Comparison of ENCODE assay signal across 24 cellular contexts in the genomic region with DNA sequence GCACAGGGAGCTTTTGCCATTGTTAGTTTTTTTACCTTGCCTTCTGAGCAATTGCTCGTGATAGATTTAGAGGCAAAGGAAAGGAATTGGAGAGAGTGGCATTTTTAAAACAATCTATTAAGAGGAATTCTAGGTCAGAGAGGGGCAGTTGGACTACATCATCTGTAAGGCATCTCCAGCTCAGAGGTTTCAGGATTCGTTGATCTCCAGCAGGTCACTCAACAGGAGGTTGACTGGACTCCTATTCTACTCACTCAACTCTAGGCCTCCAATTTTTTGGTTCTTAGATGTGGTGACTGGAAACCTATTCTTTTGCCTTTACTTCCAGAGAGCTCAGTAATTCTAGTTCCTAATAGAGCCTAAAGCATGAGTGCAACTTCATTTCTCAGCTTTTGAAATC. TPM values are rescaled to one million over a fixed set of nuclear protein-coding genes. Genes with fewer than 3 reads are reported as not detected.
DNase-seq lines count a peak whose midpoint lies in the region; TF ChIP-seq lines count a peak whose summit lies in the region.
"Had no signal": no experiment of that assay in that cellular context is flagged by ENCODE, and none has a peak within 500 bp of the region (broad histone marks: within the 10 kb centered on the region; RNA-seq: fewer than 3 reads in every experiment).

No MANE protein-coding gene starts in this region.

- peak overlapping the region; percentile 39 for H3K4me2 ChIP-seq in hepatocyte

- H3K9me3 ChIP-seq in hepatocyte (ENCODE audit: low read depth) = no peaks in the 10 kb centered on the region
- H3K9me3 ChIP-seq: ovary, right atrium auricular region, spleen, suprapubic skin had no signal

- peaks cover 7% of the 10 kb centered on the region for H3K4me1 ChIP-seq in hepatocyte (ENCODE audit: insufficient read depth)

- H2AFZ ChIP-seq in hepatocyte = no peak overlapping the region

- TF ChIP-seq CTCF in HFFc6 (IDR thresholded peaks at IDR 0.05) = no peak
- TF ChIP-seq CTCF in chondrocyte (IDR thresholded peaks at IDR 0.05) = no peak
- no peak for TF ChIP-seq CTCF in hepatocyte (IDR thresholded peaks at IDR 0.05; ENCODE audit: poor library complexity)
- TF ChIP-seq CTCF in progenitor cell of endocrine pancreas (IDR thresholded peaks at IDR 0.05; ENCODE audit: unreplicated experiment) = no peak

- in situ Hi-C loops in G401 (cut with HindIII; ENCODE audit: low sequenced_read_pairs) = no loop called here

- H3K27ac Mint-ChIP-seq in HFFc6 (peak overlapping the region; percentile 60; the same call in 1 of the 2 replicates), chondrocyte (ENCODE audit: unreplicated experiment) (peak overlapping the region; percentile 78), progenitor cell of endocrine pancreas (peak overlapping the region; percentile 55)
- H3K27ac Mint-ChIP-seq: activated naive CD4-positive, alpha-beta T cell treated with anti-CD3 and anti-CD28 coated beads, Interleukin-2, amount 10 ng/mL, durations not matched to agents 7 days and 5 days; activated T-cell treated with anti-CD3 and anti-CD28 coated beads, Interleukin-2, amount 50 U/mL, for 72 hours; stimulated activated memory B cell treated with anti-CD40 and anti-IgM and Interleukin-4, amounts not matched to agents 10 μg/mL and 1 μg/mL and 100 μg/mL, for 72 hours had no signal

- peaks cover 23% of the 10 kb centered on the region for H3K27me3 Mint-ChIP-seq in HFFc6 (ENCODE audit: insufficient read depth)
- H3K27me3 Mint-ChIP-seq in chondrocyte (ENCODE audit: low read depth) = no peaks in the 10 kb centered on the region
- peaks cover 16% of the 10 kb centered on the region for H3K27me3 Mint-ChIP-seq in progenitor cell of endocrine pancreas
- H3K27me3 Mint-ChIP-seq: activated naive CD4-positive, alpha-beta T cell treated with anti-CD3 and anti-CD28 coated beads, Interleukin-2, amount 10 ng/mL, durations not matched to agents 7 days and 5 days; stimulated activated memory B cell treated with anti-CD40 and anti-IgM and Interleukin-4, amounts not matched to agents 10 μg/mL and 1 μg/mL and 100 μg/mL, for 72 hours had no signal

- no peaks in the 10 kb centered on the region for H3K79me2 ChIP-seq in hepatocyte

- no peaks in the 10 kb centered on the region for H3K36me3 ChIP-seq in hepatocyte (replicated peaks; ENCODE audit: insufficient read depth, low read depth)
- H3K36me3 ChIP-seq: ovary, right atrium auricular region, suprapubic skin had no signal

- H3K4me3 Mint-ChIP-seq in HFFc6 (no peak overlapping the region), chondrocyte (ENCODE audit: unreplicated experiment) (no peak overlapping the region), progenitor cell of endocrine pancreas (ENCODE audit: low read depth) (no peak overlapping the region)
- H3K4me3 Mint-ChIP-seq: activated naive CD4-positive, alpha-beta T cell treated with anti-CD3 and anti-CD28 coated beads, Interleukin-2, amount 10 ng/mL, durations not matched to agents 7 days and 5 days; activated T-cell treated with anti-CD3 and anti-CD28 coated beads, Interleukin-2, amount 50 U/mL, for 72 hours; stimulated activated memory B cell treated with anti-CD40 and anti-IgM and Interleukin-4, amounts not matched to agents 10 μg/mL and 1 μg/mL and 100 μg/mL, for 72 hours had no signal

- H3K9me2 ChIP-seq in hepatocyte (replicated peaks; ENCODE audit: insufficient read depth) = no peaks in the 10 kb centered on the region

- H3K4me3 ChIP-seq in hepatocyte = no peak overlapping the region
- H3K4me3 ChIP-seq: ovary, right atrium auricular region, spleen, suprapubic skin had no signal

- DNase-seq in HFFc6 (no peak), chondrocyte (ENCODE audit: low spot score) (no peak), hepatocyte (ENCODE audit: low spot score) (no peak), progenitor cell of endocrine pancreas (ENCODE audit: low spot score, unreplicated experiment) (no peak), iPS-NIHi7 (ENCODE audit: extremely low spot score) (no peak), COLO668 (lab: John Stamatoyannopoulos, UW; ENCODE audit: unreplicated experiment) (no peak), G401 (ENCODE audit: low spot score) (no peak)
- DNase-seq in activated CD4-positive, alpha-beta T cell treated with anti-CD3 and anti-CD28 coated beads for 4 hours = no peak
- DNase-seq: activated CD4-positive, alpha-beta T cell treated with anti-CD3 and anti-CD28 coated beads for 48 hours; activated naive CD4-positive, alpha-beta T cell treated with anti-CD3 and anti-CD28 coated beads, Interleukin-2, amount 10 ng/mL, durations not matched to agents 7 days and 5 days; activated T-cell treated with anti-CD3 and anti-CD28 coated beads, Interleukin-2, amount 50 U/mL, for 72 hours; central memory CD4-positive, alpha-beta T cell; left cardiac atrium; NCI-H2029 treated with DMSO at 0.1 percent for 48 hours; NCI-H345; NCI-H774; ovary; RPMI8226; spleen; stimulated activated CD4-positive, alpha-beta T cell treated with anti-CD3 and anti-CD28 coated beads, Interleukin-4, amount 100 ng/mL, for 1 hour had no signal

- H3K9me3 Mint-ChIP-seq in HFFc6 (no peaks in the 10 kb centered on the region), chondrocyte (ENCODE audit: low read depth) (no peaks in the 10 kb centered on the region), progenitor cell of endocrine pancreas (ENCODE audit: low read depth) (peaks cover 8% of the 10 kb centered on the region)
- H3K9me3 Mint-ChIP-seq: activated naive CD4-positive, alpha-beta T cell treated with anti-CD3 and anti-CD28 coated beads, Interleukin-2, amount 10 ng/mL, durations not matched to agents 7 days and 5 days; activated T-cell treated with anti-CD3 and anti-CD28 coated beads, Interleukin-2, amount 50 U/mL, for 72 hours; stimulated activated memory B cell treated with anti-CD40 and anti-IgM and Interleukin-4, amounts not matched to agents 10 μg/mL and 1 μg/mL and 100 μg/mL, for 72 hours had no signal

- 62% methylated on average over 2 of the region's 2 CpGs for WGBS in hepatocyte (ENCODE audit: low lambda C conversion rate, missing lambda C conversion rate)

- H3K36me3 Mint-ChIP-seq in HFFc6 (ENCODE audit: low read depth) (no peaks in the 10 kb centered on the region), chondrocyte (ENCODE audit: low read depth) (no peaks in the 10 kb centered on the region), progenitor cell of endocrine pancreas (ENCODE audit: insufficient read depth) (no peaks in the 10 kb centered on the region)
- H3K36me3 Mint-ChIP-seq: activated naive CD4-positive, alpha-beta T cell treated with anti-CD3 and anti-CD28 coated beads, Interleukin-2, amount 10 ng/mL, durations not matched to agents 7 days and 5 days had no signal

- H3K4me1 Mint-ChIP-seq in HFFc6 (ENCODE audit: low read depth) = peaks cover 24% of the 10 kb centered on the region
- H3K4me1 Mint-ChIP-seq in chondrocyte (ENCODE audit: low read depth) = peaks cover 14% of the 10 kb centered on the region
- H3K4me1 Mint-ChIP-seq in progenitor cell of endocrine pancreas (ENCODE audit: low read depth) = peaks cover 26% of the 10 kb centered on the region
- H3K4me1 Mint-ChIP-seq: activated naive CD4-positive, alpha-beta T cell treated with anti-CD3 and anti-CD28 coated beads, Interleukin-2, amount 10 ng/mL, durations not matched to agents 7 days and 5 days had no signal

- no peaks in the 10 kb centered on the region for H4K20me1 ChIP-seq in hepatocyte (ENCODE audit: insufficient read depth, poor library complexity, severe bottlenecking)

- peak overlapping the region; percentile 9 for H3K27ac ChIP-seq in hepatocyte
- H3K27ac ChIP-seq: C4-2B, ovary, right atrium auricular region, suprapubic skin had no signal

- H3K27me3 ChIP-seq in hepatocyte = no peaks in the 10 kb centered on the region
- H3K27me3 ChIP-seq: ovary, right atrium auricular region, spleen, suprapubic skin had no signal

RNA-seq across cellular contexts. Expression of gene TBXAS1, which starts 42.8 kb away (rescaled TPM):
- total RNA-seq in HFFc6 (2021; fragmentation: NEBNext Ultra II Directional; extraction: Animal tissue kit (Norgen Biotek cat#: 25700)) = 1 to 10 TPM in 3 of 6 experiments, under 1 TPM in 3; 0.47 to 1.8 (median 1.0) TPM
- total RNA-seq in chondrocyte (2.4 to 4.7 TPM (median 2.5 TPM) in 3 replicates), hepatocyte (4.7 and 11.5 TPM in 2 replicates), progenitor cell of endocrine pancreas (10.4 and 12.5 TPM in 2 replicates)
- polyA plus RNA-seq in hepatocyte = 3.9 and 4.1 TPM in 2 replicates
- not detected in 2 replicates for total RNA-seq in G401 (2014; rRNA removed; shearing (Covaris generic))
